Comparison of ENCODE assay signal across 33 cellular contexts in the genomic region with DNA sequence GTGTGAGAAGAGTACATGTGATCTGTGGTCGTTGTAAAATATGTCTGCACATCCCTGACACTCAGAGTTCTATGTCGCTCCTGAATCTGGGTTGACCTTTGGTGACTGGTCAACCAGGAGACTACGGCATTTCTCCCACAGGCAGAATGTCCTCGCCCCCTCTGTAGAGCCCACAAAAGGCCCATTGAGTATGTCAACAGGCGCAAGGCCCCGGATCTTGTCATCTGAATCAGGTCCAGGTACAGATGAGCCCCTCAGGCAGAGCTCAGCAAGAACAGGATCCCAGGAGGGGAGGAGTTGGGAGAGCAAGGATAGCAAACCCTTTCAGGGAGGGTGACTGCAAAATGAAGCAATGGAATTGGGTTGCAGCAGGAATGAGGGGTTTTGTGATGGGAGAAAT.
"Had no signal": no experiment of that assay in that cellular context is flagged by ENCODE, and none has a peak within 500 bp of the region (broad histone marks: within the 10 kb centered on the region; RNA-seq: fewer than 3 reads in every experiment).

No MANE protein-coding gene starts in this region.

- H3K27ac Mint-ChIP-seq: activated CD4-positive, alpha-beta T cell treated with anti-CD3 and anti-CD28 coated beads, Interleukin-2, amount 10 ng/mL, durations not matched to agents 24 days and 14 days; activated CD8-positive, alpha-beta T cell treated with anti-CD3 and anti-CD28 coated beads for 36 hours; activated naive CD4-positive, alpha-beta T cell treated with anti-CD3 and anti-CD28 coated beads for 36 hours; activated naive CD4-positive, alpha-beta T cell treated with anti-CD3 and anti-CD28 coated beads, Interleukin-2, amount 50 U/mL, for 72 hours; activated T-cell treated with anti-CD3 and anti-CD28 coated beads, Interleukin-2, amount 50 U/mL, for 24 hours; activated T-helper 1 cell treated with anti-CD3 and anti-CD28 coated beads, Interleukin-12 subunit alpha, Interleukin-12 subunit beta, Interleukin-2, Interleukin-4 antibody, amounts not matched to agents 30 ng/mL and 10 ng/mL and 1 ng/mL, durations not matched to agents 14 hours and 24 hours and 36 hours; T-helper 1 cell treated with Interleukin-12 subunit alpha and Interleukin-12 subunit beta and Interleukin-4 antibody, amounts not matched to agents 30 μg/mL and 1 μg/mL, for 36 hours; T-helper 2 cell treated with Interferon-gamma antibody and Interleukin-4, amounts not matched to agents 5 μg/mL and 100 μg/mL, for 36 hours had no signal

- H3K4me3 Mint-ChIP-seq: activated CD4-positive, alpha-beta T cell treated with anti-CD3 and anti-CD28 coated beads, Interleukin-2, amount 10 ng/mL, durations not matched to agents 24 days and 14 days; activated CD8-positive, alpha-beta T cell treated with anti-CD3 and anti-CD28 coated beads for 36 hours; activated naive CD4-positive, alpha-beta T cell treated with anti-CD3 and anti-CD28 coated beads for 36 hours; activated T-cell treated with anti-CD3 and anti-CD28 coated beads, Interleukin-2, amount 50 U/mL, for 24 hours; activated T-helper 1 cell treated with anti-CD3 and anti-CD28 coated beads, Interleukin-12 subunit alpha, Interleukin-12 subunit beta, Interleukin-2, Interleukin-4 antibody, amounts not matched to agents 30 ng/mL and 10 ng/mL and 1 ng/mL, durations not matched to agents 14 hours and 24 hours and 36 hours; T-helper 1 cell treated with Interleukin-12 subunit alpha and Interleukin-12 subunit beta and Interleukin-4 antibody, amounts not matched to agents 30 μg/mL and 1 μg/mL, for 36 hours; T-helper 2 cell treated with Interferon-gamma antibody and Interleukin-4, amounts not matched to agents 5 μg/mL and 100 μg/mL, for 36 hours had no signal

- H3K9ac ChIP-seq: SK-N-SH had no signal

- H3K4me3 ChIP-seq: adrenal gland, body of pancreas, breast epithelium, Peyer's patch, SJSA1 had no signal

- H3K36me3 Mint-ChIP-seq: activated naive CD4-positive, alpha-beta T cell treated with anti-CD3 and anti-CD28 coated beads, Interleukin-2, amount 50 U/mL, for 72 hours had no signal

- H3K27me3 ChIP-seq: adrenal gland, body of pancreas, breast epithelium, SJSA1 had no signal

- H3K36me3 ChIP-seq: adrenal gland, breast epithelium, Peyer's patch, SJSA1 had no signal

- H3K4me2 ChIP-seq: SK-N-SH had no signal

- H3K9me3 ChIP-seq: adrenal gland, breast epithelium, Peyer's patch, SJSA1, SK-N-SH had no signal

- H3K4me1 ChIP-seq: adrenal gland, body of pancreas, breast epithelium, Peyer's patch, SJSA1 had no signal

- H3K9me3 Mint-ChIP-seq: activated CD4-positive, alpha-beta T cell treated with anti-CD3 and anti-CD28 coated beads, Interleukin-2, amount 10 ng/mL, durations not matched to agents 24 days and 14 days; activated naive CD4-positive, alpha-beta T cell treated with anti-CD3 and anti-CD28 coated beads for 36 hours; activated T-helper 1 cell treated with anti-CD3 and anti-CD28 coated beads, Interleukin-12 subunit alpha, Interleukin-12 subunit beta, Interleukin-2, Interleukin-4 antibody, amounts not matched to agents 30 ng/mL and 10 ng/mL and 1 ng/mL, durations not matched to agents 14 hours and 24 hours and 36 hours; T-helper 1 cell treated with Interleukin-12 subunit alpha and Interleukin-12 subunit beta and Interleukin-4 antibody, amounts not matched to agents 30 μg/mL and 1 μg/mL, for 36 hours; T-helper 2 cell treated with Interferon-gamma antibody and Interleukin-4, amounts not matched to agents 5 μg/mL and 100 μg/mL, for 36 hours had no signal

- H3K4me1 Mint-ChIP-seq: activated CD4-positive, alpha-beta T cell treated with anti-CD3 and anti-CD28 coated beads, Interleukin-2, amount 10 ng/mL, durations not matched to agents 24 days and 14 days had no signal

- DNase-seq: activated CD4-positive, alpha-beta T cell treated with anti-CD3 and anti-CD28 coated beads, Interleukin-2, amount 10 ng/mL, durations not matched to agents 24 days and 14 days; activated CD4-positive, alpha-beta T cell treated with anti-CD3 and anti-CD28 coated beads, Interleukin-2, amount 50 U/mL, for 4 hours; activated CD8-positive, alpha-beta T cell treated with anti-CD3 and anti-CD28 coated beads for 36 hours; activated gamma-delta T cell treated with Interleukin-2 at 50 U/mL for 16 hours; activated naive CD4-positive, alpha-beta T cell treated with anti-CD3 and anti-CD28 coated beads for 36 hours; activated T-cell treated with anti-CD3 and anti-CD28 coated beads, Interleukin-2, amount 50 U/mL, for 24 hours; body of pancreas; Kasumi-1; KG1; MM.1S; MV-4-11; NCI-H1092; NCI-H1436 treated with DMSO at 0.1 percent for 48 hours; NCI-H1694 treated with DMSO at 0.1 percent for 48 hours; NCI-H2029; NCI-H2107; NCI-H2171; NCI-H510A; NCI-H526; NCI-H748 treated with DMSO at 0.1 percent for 48 hours; NK-92 treated with Interleukin-12 subunit alpha and Interleukin-12 subunit beta, amount 100 ng/mL, for 24 hours; PC-3; RPMI8226; SHP77 treated with DMSO at 0.1 percent for 48 hours; SK-N-SH had no signal

- H3K27ac ChIP-seq: adrenal gland, body of pancreas, breast epithelium, Peyer's patch, SJSA1 had no signal
